In genomic region chr10:104521901-104522827, GRCh38 we compare ENCODE assay signal across 22 cellular contexts.
DNase-seq lines count a peak whose midpoint lies in the region; ATAC-seq and TF ChIP-seq lines count a peak whose summit lies in the region.
"Had no signal": no experiment of that assay in that cellular context is flagged by ENCODE, and none has a peak within 500 bp of the region (broad histone marks: within the 10 kb centered on the region; RNA-seq: fewer than 3 reads in every experiment).

No MANE protein-coding gene starts in this region.

- no peaks in the 10 kb centered on the region for H3K36me3 ChIP-seq in testis (ENCODE audit: low read depth, missing control alignments)
- H3K36me3 ChIP-seq: ascending aorta, SJSA1, upper lobe of left lung had no signal

- TF ChIP-seq POLR2A in testis (IDR thresholded peaks at IDR 0.05), result no peak

- TF ChIP-seq CTCF in testis (IDR thresholded peaks at IDR 0.05) (no peak), GM20000 (IDR thresholded peaks at IDR 0.05; ENCODE audit: extremely low read depth, missing control alignments) (no peak)

- no peaks in the 10 kb centered on the region for H3K4me1 ChIP-seq in testis
- H3K4me1 ChIP-seq: ascending aorta, psoas muscle, SJSA1, upper lobe of left lung had no signal

- DNase-seq in NCI-H1417 (lab: John Stamatoyannopoulos, UW) (peak in 2 of 3 experiments; percentile 9 to 59), NCI-H1417 treated with DMSO at 0.1 percent for 48 hours (lab: John Stamatoyannopoulos, UW) (no peak), amygdala (lab: John Stamatoyannopoulos, UW) (peak in 41 of 56 donors; percentile 4 to 80 (median 37)), inferior parietal cortex (ENCODE audit: extremely low spot score) (peak; percentile 51), testis (peak; percentile 43), GM20000 (ENCODE audit: low spot score) (no peak)
- no peak for DNase-seq in activated CD4-positive, alpha-beta T cell treated with anti-CD3 and anti-CD28 coated beads for 48 hours
- DNase-seq: activated CD4-positive, alpha-beta T cell treated with anti-CD3 and anti-CD28 coated beads for 1 hour; activated gamma-delta T cell; H9; Karpas-422; NCI-H1436 treated with DMSO at 0.1 percent for 48 hours; NCI-H345; psoas muscle; stimulated activated naive B cell treated with anti-CD40 and anti-IgM and Interleukin-4, amounts not matched to agents 10 μg/mL and 1 μg/mL and 100 μg/mL, for 72 hours; T-helper 9 cell; upper lobe of left lung had no signal

- no peaks in the 10 kb centered on the region for H3K27me3 ChIP-seq in testis
- H3K27me3 ChIP-seq: ascending aorta, SJSA1, upper lobe of left lung had no signal

- no peak overlapping the region for H3K4me3 ChIP-seq in testis
- H3K4me3 ChIP-seq: ascending aorta, psoas muscle, SJSA1, upper lobe of left lung had no signal

- H3K27ac ChIP-seq in testis, result no peak overlapping the region
- H3K27ac ChIP-seq: ascending aorta, C4-2B, psoas muscle, SJSA1, upper lobe of left lung had no signal

- no peak for ATAC-seq in HG03469 (IDR thresholded peaks at IDR 0.05; ENCODE audit: unreplicated experiment)
- ATAC-seq: left lobe of liver; psoas muscle; stimulated activated naive B cell treated with anti-CD40 and anti-IgM and Interleukin-4, amounts not matched to agents 10 μg/mL and 1 μg/mL and 100 μg/mL, for 72 hours had no signal

- no peaks in the 10 kb centered on the region for H3K9me3 ChIP-seq in testis
- H3K9me3 ChIP-seq: ascending aorta, psoas muscle, SJSA1, upper lobe of left lung had no signal

- intact Hi-C loops in testis (cut with DNase I; ENCODE audit: low total_unique reads), result no loop called here

- 44 to 50% methylated on average over 8 to 10 of the region's 10 CpGs for WGBS in testis, 2 donors

Comparison
In these comparisons a context has a peak if more than half of its experiments do, and no peak if none do; other contexts are left out.
1. DNase-seq: peak in NCI-H1417 (2 of 3), amygdala (41 of 56), inferior parietal cortex (single experiment) and testis (single experiment); none in NCI-H1417 treated with DMSO at 0.1 percent for 48 hours (single experiment), activated CD4-positive, alpha-beta T cell treated with anti-CD3 and anti-CD28 coated beads for 48 hours (single experiment) and GM20000 (single experiment).